Comparison of ENCODE assay signal across 8 cellular contexts in genomic region chr1:66929999-66930822, GRCh38. TPM values are rescaled to one million over a fixed set of nuclear protein-coding genes. Genes with fewer than 3 reads are reported as not detected.
DNase-seq lines count a peak whose midpoint lies in the region; ATAC-seq, FAIRE-seq and TF ChIP-seq lines count a peak whose summit lies in the region.

No MANE protein-coding gene starts in this region.

- TF ChIP-seq POLR2A in GM18505 (IDR thresholded peaks at IDR 0.05; ENCODE audit: borderline replicate concordance, extremely low read depth, insufficient read depth, insufficient read length): peak; percentile 79

- H3K9me3 ChIP-seq in right cardiac atrium (ENCODE audit: control insufficient read depth, low read length): no peaks in the 10 kb centered on the region

- no peaks in the 10 kb centered on the region for H3K27me3 ChIP-seq in right cardiac atrium (ENCODE audit: control insufficient read depth, insufficient read depth)

- intact Hi-C loops in right cardiac atrium (cut with DNase I): no loop called here

- peak; percentile 35 for FAIRE-seq in urothelium cell line (lab: Jason Lieb, UNC)

- H3K27ac ChIP-seq in right cardiac atrium (ENCODE audit: low read length): peak overlapping the region; percentile 90

- DNase-seq in NCI-H146 treated with DMSO at 0.1 percent for 48 hours (lab: John Stamatoyannopoulos, UW; ENCODE audit: unreplicated experiment) (peak; percentile 83), T-helper 2 cell (peak; percentile 83 to 96 (median 92)), anterior cingulate cortex (lab: John Stamatoyannopoulos, UW) (peak; percentile 45 to 96 (median 92)), right cardiac atrium (peak; percentile 96 to 99 (median 98)), pulmonary artery endothelial cell (ENCODE audit: low read depth, low spot score) (peak; percentile 74), urothelium cell line (ENCODE audit: low spot score) (peak; percentile 90)

- H3K4me3 ChIP-seq in right cardiac atrium (ENCODE audit: low read length): peak overlapping the region; percentile 90

- peak; percentile 75 for ATAC-seq in GM18505 (IDR thresholded peaks at IDR 0.05; ENCODE audit: unreplicated experiment)
- peak; percentile 78 for ATAC-seq in HG02885 (IDR thresholded peaks at IDR 0.05; ENCODE audit: poor library complexity, unreplicated experiment)
- ATAC-seq in right cardiac atrium: peak; percentile 93 to 94

- under 1% methylated on average over 82 of the region's 83 CpGs for WGBS in right cardiac atrium

- H3K4me1 ChIP-seq in right cardiac atrium (ENCODE audit: control insufficient read depth, insufficient read depth, low read length): peaks cover 4% of the 10 kb centered on the region

RNA-seq across cellular contexts. Expression of gene MIER1, which starts 5.4 kb away (rescaled TPM):
- 10 to 100 TPM; 19.2 to 26.9 (median 22.8) TPM for total RNA-seq in right cardiac atrium
- polyA plus RNA-seq in right cardiac atrium: 8.9 TPM
- total RNA-seq in pulmonary artery endothelial cell: 28.3 and 39.2 TPM in 2 replicates

RNA-seq across cellular contexts. Expression of gene DNAI4, which starts 5.6 kb away (rescaled TPM):
- total RNA-seq in right cardiac atrium: 10 to 100 TPM; 18.6 to 27.0 (median 23.9) TPM
- 1.8 TPM for polyA plus RNA-seq in right cardiac atrium
- 2.5 and 3.6 TPM in 2 replicates for total RNA-seq in pulmonary artery endothelial cell

Comparison
In these comparisons a context has a peak if more than half of its experiments do, and no peak if none do; other contexts are left out.
1. Peak in every context shown above with its lines: DNase-seq, ATAC-seq, H3K4me3 ChIP-seq and H3K27ac ChIP-seq.